In genomic region chr2:190179754-190180312, GRCh38 we compare ENCODE assay signal across 8 cellular contexts.
DNase-seq lines count a peak whose midpoint lies in the region; ATAC-seq, FAIRE-seq and TF ChIP-seq lines count a peak whose summit lies in the region.

No MANE protein-coding gene starts in this region.

- no peak for TF ChIP-seq CTCF in kidney (IDR thresholded peaks at IDR 0.05; ENCODE audit: borderline replicate concordance, extremely low read depth, insufficient read depth)

- H3K36me3 ChIP-seq in kidney (ENCODE audit: control insufficient read depth in 1 of 2, insufficient read depth in 2 of 2, low read length in 2 of 2) (no peaks in the 10 kb centered on the region), subcutaneous abdominal adipose tissue (ENCODE audit: control insufficient read depth in 5 of 5, insufficient read depth in 5 of 5, low read length in 5 of 5) (no peaks in the 10 kb centered on the region)

- peak overlapping the region in 1 of 2 donors; percentile 86 for H3K9ac ChIP-seq in kidney (ENCODE audit: low read length in 2 of 2)
- peak overlapping the region in 4 of 5 donors; percentile 62 to 82 (median 72) for H3K9ac ChIP-seq in subcutaneous abdominal adipose tissue (ENCODE audit: low read length in 5 of 5)

- no peak for ATAC-seq in activated T-cell treated with anti-CD3 and anti-CD28 coated beads, Interleukin-2, amount 50 U/mL, for 4 hours
- ATAC-seq in GM18519 (IDR thresholded peaks at IDR 0.05; ENCODE audit: low FRiP score, unreplicated experiment), result no peak

- H3K4me3 Mint-ChIP-seq in activated T-cell treated with anti-CD3 and anti-CD28 coated beads, Interleukin-2, amount 50 U/mL, for 4 hours, result peak overlapping the region; percentile 54
- peak overlapping the region; percentile 63 for H3K4me3 Mint-ChIP-seq in activated T-helper 2 cell treated with anti-CD3 and anti-CD28 coated beads, Interferon-gamma antibody, Interleukin-2, Interleukin-4, amounts not matched to agents 10 μg/mL and 5 μg/mL and 100 μg/mL, durations not matched to agents 14 hours and 24 hours and 36 hours (ENCODE audit: low read depth)

- H3K36me3 Mint-ChIP-seq in activated T-cell treated with anti-CD3 and anti-CD28 coated beads, Interleukin-2, amount 50 U/mL, for 4 hours (ENCODE audit: insufficient read depth), result no peaks in the 10 kb centered on the region
- no peaks in the 10 kb centered on the region for H3K36me3 Mint-ChIP-seq in activated T-helper 2 cell treated with anti-CD3 and anti-CD28 coated beads, Interferon-gamma antibody, Interleukin-2, Interleukin-4, amounts not matched to agents 10 μg/mL and 5 μg/mL and 100 μg/mL, durations not matched to agents 14 hours and 24 hours and 36 hours (ENCODE audit: low read depth)

- H3K27ac ChIP-seq in kidney (ENCODE audit: low read depth in 2 of 2, low read length in 2 of 2) (peak overlapping the region in 1 of 2 donors; percentile 89), subcutaneous abdominal adipose tissue (ENCODE audit: low read depth, low read length) (peak overlapping the region; percentile 2)

- no peak for DNase-seq in activated T-cell treated with anti-CD3 and anti-CD28 coated beads, Interleukin-2, amount 50 U/mL, for 4 hours
- DNase-seq in activated T-cell treated with anti-CD3 and anti-CD28 coated beads, Interleukin-2, amount 50 U/mL, for 48 hours, result no peak
- no peak for DNase-seq in activated T-helper 2 cell treated with anti-CD3 and anti-CD28 coated beads, Interferon-gamma antibody, Interleukin-2, Interleukin-4, amounts not matched to agents 10 μg/mL and 5 μg/mL and 100 μg/mL, durations not matched to agents 14 hours and 24 hours and 36 hours (ENCODE audit: low spot score)
- DNase-seq in kidney (no peak), G401 (ENCODE audit: low spot score) (no peak), KG1 (lab: John Stamatoyannopoulos, UW) (no peak)

- H3K9me3 ChIP-seq in kidney (ENCODE audit: control insufficient read depth in 1 of 2, low read length in 2 of 2) (no peaks in the 10 kb centered on the region), subcutaneous abdominal adipose tissue (ENCODE audit: control insufficient read depth in 5 of 5, low read length in 5 of 5) (no peaks in the 10 kb centered on the region)

- no peaks in the 10 kb centered on the region for H3K27me3 ChIP-seq in subcutaneous abdominal adipose tissue (ENCODE audit: control insufficient read depth in 5 of 5, insufficient read depth in 4 of 5, low read length in 5 of 5)

- no peak overlapping the region for H3K27ac Mint-ChIP-seq in activated T-helper 2 cell treated with anti-CD3 and anti-CD28 coated beads, Interferon-gamma antibody, Interleukin-2, Interleukin-4, amounts not matched to agents 10 μg/mL and 5 μg/mL and 100 μg/mL, durations not matched to agents 14 hours and 24 hours and 36 hours

- no peak for FAIRE-seq in kidney (lab: Jason Lieb, UNC)

- no peaks in the 10 kb centered on the region for H3K9me3 Mint-ChIP-seq in activated T-cell treated with anti-CD3 and anti-CD28 coated beads, Interleukin-2, amount 50 U/mL, for 4 hours
- no peaks in the 10 kb centered on the region for H3K9me3 Mint-ChIP-seq in activated T-helper 2 cell treated with anti-CD3 and anti-CD28 coated beads, Interferon-gamma antibody, Interleukin-2, Interleukin-4, amounts not matched to agents 10 μg/mL and 5 μg/mL and 100 μg/mL, durations not matched to agents 14 hours and 24 hours and 36 hours

- peaks cover 9% of the 10 kb centered on the region for H3K4me1 Mint-ChIP-seq in activated T-cell treated with anti-CD3 and anti-CD28 coated beads, Interleukin-2, amount 50 U/mL, for 4 hours (ENCODE audit: low read depth)
- peaks cover 4% of the 10 kb centered on the region for H3K4me1 Mint-ChIP-seq in activated T-helper 2 cell treated with anti-CD3 and anti-CD28 coated beads, Interferon-gamma antibody, Interleukin-2, Interleukin-4, amounts not matched to agents 10 μg/mL and 5 μg/mL and 100 μg/mL, durations not matched to agents 14 hours and 24 hours and 36 hours (ENCODE audit: low read depth)

- H3K4me1 ChIP-seq in kidney (ENCODE audit: control insufficient read depth in 1 of 2, insufficient read depth in 1 of 2, low read depth in 1 of 2, low read length in 2 of 2) (peaks cover 0 to 3% of the 10 kb centered on the region in 2 donors), subcutaneous abdominal adipose tissue (ENCODE audit: control insufficient read depth in 5 of 5, insufficient read depth in 5 of 5, low read length in 5 of 5) (peaks cover 0 to 37% (median 19%) of the 10 kb centered on the region in 5 donors)

- H3K4me3 ChIP-seq in kidney (ENCODE audit: low read length in 2 of 2) (peak overlapping the region; percentile 43 to 74), subcutaneous abdominal adipose tissue (ENCODE audit: low read depth in 1 of 5, low read length in 5 of 5) (peak overlapping the region; percentile 40 to 81 (median 67))

- in situ Hi-C loops in G401 (cut with HindIII; ENCODE audit: low sequenced_read_pairs), result no loop called here

- intact Hi-C loops in activated T-helper 2 cell treated with anti-CD3 and anti-CD28 coated beads, Interferon-gamma antibody, Interleukin-2, Interleukin-4, amounts not matched to agents 10 μg/mL and 5 μg/mL and 100 μg/mL, durations not matched to agents 14 hours and 24 hours and 36 hours (cut with micrococcal nuclease), result no loop called here
- intact Hi-C loops in kidney (cut with DNase I), result no loop called here

- H3K27me3 Mint-ChIP-seq in activated T-cell treated with anti-CD3 and anti-CD28 coated beads, Interleukin-2, amount 50 U/mL, for 4 hours (ENCODE audit: low read depth), result peaks cover 28% of the 10 kb centered on the region
- H3K27me3 Mint-ChIP-seq in activated T-helper 2 cell treated with anti-CD3 and anti-CD28 coated beads, Interferon-gamma antibody, Interleukin-2, Interleukin-4, amounts not matched to agents 10 μg/mL and 5 μg/mL and 100 μg/mL, durations not matched to agents 14 hours and 24 hours and 36 hours (ENCODE audit: low read depth), result peaks cover 35% of the 10 kb centered on the region
